In genomic region chr5:10250804-10251276, GRCh38 we compare ENCODE assay signal across 8 cellular contexts. TPM values are rescaled to one million over a fixed set of nuclear protein-coding genes. Genes with fewer than 3 reads are reported as not detected.
DNase-seq lines count a peak whose midpoint lies in the region; ATAC-seq and TF ChIP-seq lines count a peak whose summit lies in the region.

No MANE protein-coding gene starts in this region.

- peak overlapping the region; percentile 84 for H3K27ac Mint-ChIP-seq in activated naive CD8-positive, alpha-beta T cell treated with anti-CD3 and anti-CD28 coated beads, Interleukin-2, amount 10 ng/mL, durations not matched to agents 7 days and 5 days

- H3K27ac ChIP-seq in substantia nigra (ENCODE audit: low read depth, low read length, poor library complexity, severe bottlenecking): peak overlapping the region; percentile 97

- peak overlapping the region; percentile 96 for H3K4me3 ChIP-seq in AG04449 (ENCODE audit: low read depth, low read length)
- H3K4me3 ChIP-seq in LNCaP clone FGC (ENCODE audit: low read depth, low read length): peak overlapping the region; percentile 80

- CTCF ChIA-PET in AG04449 (lab: Yijun Ruan, JAX): no interaction called here

- peak overlapping the region; percentile 97 for H3K4me3 Mint-ChIP-seq in activated naive CD8-positive, alpha-beta T cell treated with anti-CD3 and anti-CD28 coated beads, Interleukin-2, amount 10 ng/mL, durations not matched to agents 7 days and 5 days

- ATAC-seq in GM18873 (IDR thresholded peaks at IDR 0.05; ENCODE audit: low FRiP score, unreplicated experiment): peak; percentile 14
- peak; percentile 41 for ATAC-seq in activated naive CD8-positive, alpha-beta T cell treated with anti-CD3 and anti-CD28 coated beads, Interleukin-2, amount 10 ng/mL, durations not matched to agents 7 days and 5 days (ENCODE audit: low read depth)

- POLR2A ChIA-PET in AG04449 (lab: Yijun Ruan, JAX): interaction anchor here (0.6 to 1.8 kb wide), 4 partner anchors 8 to 476 kb away, joined by 3 to 5 read pairs (median 4); no protein-coding TSS in a partner anchor
- POLR2A ChIA-PET in activated naive CD8-positive, alpha-beta T cell treated with anti-CD3 and anti-CD28 coated beads, Interleukin-2, amount 10 ng/mL, durations not matched to agents 7 days and 5 days (lab: Charles Lee): interaction anchor here (0.6 to 2.7 kb wide), 6 partner anchors 8 to 313 kb away, joined by 3 to 40 read pairs (median 4); partner anchors contain the start of genes ANKRD33B and MARCHF6

- TF ChIP-seq CTCF in AG04449 (IDR thresholded peaks at IDR 0.05; ENCODE audit: insufficient read depth, low read length, missing control alignments): no peak
- no peak for TF ChIP-seq CTCF in LNCaP clone FGC (IDR thresholded peaks at IDR 0.05; ENCODE audit: control insufficient read depth, extremely low read depth, insufficient read depth)

- H3K27me3 Mint-ChIP-seq in activated naive CD8-positive, alpha-beta T cell treated with anti-CD3 and anti-CD28 coated beads, Interleukin-2, amount 10 ng/mL, durations not matched to agents 7 days and 5 days: no peaks in the 10 kb centered on the region

- no peaks in the 10 kb centered on the region for H3K9me3 Mint-ChIP-seq in activated naive CD8-positive, alpha-beta T cell treated with anti-CD3 and anti-CD28 coated beads, Interleukin-2, amount 10 ng/mL, durations not matched to agents 7 days and 5 days

- peaks cover 25% of the 10 kb centered on the region for H3K36me3 Mint-ChIP-seq in activated naive CD8-positive, alpha-beta T cell treated with anti-CD3 and anti-CD28 coated beads, Interleukin-2, amount 10 ng/mL, durations not matched to agents 7 days and 5 days

- in situ Hi-C loops in KBM-7 (cut with MboI; ENCODE audit: low pct_unique_long_range_greater_than_20kb, low sequenced_read_pairs): no loop called here

- peaks cover 43% of the 10 kb centered on the region for H3K4me1 Mint-ChIP-seq in activated naive CD8-positive, alpha-beta T cell treated with anti-CD3 and anti-CD28 coated beads, Interleukin-2, amount 10 ng/mL, durations not matched to agents 7 days and 5 days

- no peak for DNase-seq in AG04449 (ENCODE audit: low read depth, low spot score)
- no peak for DNase-seq in LNCaP clone FGC (ENCODE audit: low read depth)
- DNase-seq in activated naive CD8-positive, alpha-beta T cell treated with anti-CD3 and anti-CD28 coated beads, Interleukin-2, amount 10 ng/mL, durations not matched to agents 7 days and 5 days: no peak
- peak; percentile 55 for DNase-seq in iris pigment epithelial cell (ENCODE audit: low read depth)
- DNase-seq in substantia nigra (lab: John Stamatoyannopoulos, UW): peak in 1 of 49 donors; percentile 30
- DNase-seq in NCI-H1092 treated with DMSO at 0.1 percent for 48 hours (lab: John Stamatoyannopoulos, UW): no peak
- no peak for DNase-seq in KBM-7

RNA-seq across cellular contexts. Expression of gene CCT5, which starts 0.8 kb away (rescaled TPM):
- 100 to 1,000 TPM; 170 to 182 TPM for total RNA-seq in activated naive CD8-positive, alpha-beta T cell treated with anti-CD3 and anti-CD28 coated beads, Interleukin-2, amount 10 ng/mL, durations not matched to agents 7 days and 5 days

RNA-seq across cellular contexts. Expression of gene ATPSCKMT, which starts 1.2 kb away (rescaled TPM):
- total RNA-seq in activated naive CD8-positive, alpha-beta T cell treated with anti-CD3 and anti-CD28 coated beads, Interleukin-2, amount 10 ng/mL, durations not matched to agents 7 days and 5 days: 10 to 100 TPM; 16.9 to 17.7 TPM

RNA-seq across cellular contexts. Expression of gene CMBL, which starts 56.9 kb away (rescaled TPM):
- total RNA-seq in activated naive CD8-positive, alpha-beta T cell treated with anti-CD3 and anti-CD28 coated beads, Interleukin-2, amount 10 ng/mL, durations not matched to agents 7 days and 5 days: 1 to 10 TPM; 2.4 to 2.8 TPM
